Comparison of ENCODE assay signal across 1 cellular context in genomic region chr1:21436488-21437340, GRCh38.
TF ChIP-seq lines count a peak whose summit lies in the region.

No MANE protein-coding gene starts in this region.

TF ChIP-seq in GM23338, 12 proteins besides CTCF, POLR2A, EP300 and RAD21 (continued from another document):
- TF ChIP-seq, protein P1, sequence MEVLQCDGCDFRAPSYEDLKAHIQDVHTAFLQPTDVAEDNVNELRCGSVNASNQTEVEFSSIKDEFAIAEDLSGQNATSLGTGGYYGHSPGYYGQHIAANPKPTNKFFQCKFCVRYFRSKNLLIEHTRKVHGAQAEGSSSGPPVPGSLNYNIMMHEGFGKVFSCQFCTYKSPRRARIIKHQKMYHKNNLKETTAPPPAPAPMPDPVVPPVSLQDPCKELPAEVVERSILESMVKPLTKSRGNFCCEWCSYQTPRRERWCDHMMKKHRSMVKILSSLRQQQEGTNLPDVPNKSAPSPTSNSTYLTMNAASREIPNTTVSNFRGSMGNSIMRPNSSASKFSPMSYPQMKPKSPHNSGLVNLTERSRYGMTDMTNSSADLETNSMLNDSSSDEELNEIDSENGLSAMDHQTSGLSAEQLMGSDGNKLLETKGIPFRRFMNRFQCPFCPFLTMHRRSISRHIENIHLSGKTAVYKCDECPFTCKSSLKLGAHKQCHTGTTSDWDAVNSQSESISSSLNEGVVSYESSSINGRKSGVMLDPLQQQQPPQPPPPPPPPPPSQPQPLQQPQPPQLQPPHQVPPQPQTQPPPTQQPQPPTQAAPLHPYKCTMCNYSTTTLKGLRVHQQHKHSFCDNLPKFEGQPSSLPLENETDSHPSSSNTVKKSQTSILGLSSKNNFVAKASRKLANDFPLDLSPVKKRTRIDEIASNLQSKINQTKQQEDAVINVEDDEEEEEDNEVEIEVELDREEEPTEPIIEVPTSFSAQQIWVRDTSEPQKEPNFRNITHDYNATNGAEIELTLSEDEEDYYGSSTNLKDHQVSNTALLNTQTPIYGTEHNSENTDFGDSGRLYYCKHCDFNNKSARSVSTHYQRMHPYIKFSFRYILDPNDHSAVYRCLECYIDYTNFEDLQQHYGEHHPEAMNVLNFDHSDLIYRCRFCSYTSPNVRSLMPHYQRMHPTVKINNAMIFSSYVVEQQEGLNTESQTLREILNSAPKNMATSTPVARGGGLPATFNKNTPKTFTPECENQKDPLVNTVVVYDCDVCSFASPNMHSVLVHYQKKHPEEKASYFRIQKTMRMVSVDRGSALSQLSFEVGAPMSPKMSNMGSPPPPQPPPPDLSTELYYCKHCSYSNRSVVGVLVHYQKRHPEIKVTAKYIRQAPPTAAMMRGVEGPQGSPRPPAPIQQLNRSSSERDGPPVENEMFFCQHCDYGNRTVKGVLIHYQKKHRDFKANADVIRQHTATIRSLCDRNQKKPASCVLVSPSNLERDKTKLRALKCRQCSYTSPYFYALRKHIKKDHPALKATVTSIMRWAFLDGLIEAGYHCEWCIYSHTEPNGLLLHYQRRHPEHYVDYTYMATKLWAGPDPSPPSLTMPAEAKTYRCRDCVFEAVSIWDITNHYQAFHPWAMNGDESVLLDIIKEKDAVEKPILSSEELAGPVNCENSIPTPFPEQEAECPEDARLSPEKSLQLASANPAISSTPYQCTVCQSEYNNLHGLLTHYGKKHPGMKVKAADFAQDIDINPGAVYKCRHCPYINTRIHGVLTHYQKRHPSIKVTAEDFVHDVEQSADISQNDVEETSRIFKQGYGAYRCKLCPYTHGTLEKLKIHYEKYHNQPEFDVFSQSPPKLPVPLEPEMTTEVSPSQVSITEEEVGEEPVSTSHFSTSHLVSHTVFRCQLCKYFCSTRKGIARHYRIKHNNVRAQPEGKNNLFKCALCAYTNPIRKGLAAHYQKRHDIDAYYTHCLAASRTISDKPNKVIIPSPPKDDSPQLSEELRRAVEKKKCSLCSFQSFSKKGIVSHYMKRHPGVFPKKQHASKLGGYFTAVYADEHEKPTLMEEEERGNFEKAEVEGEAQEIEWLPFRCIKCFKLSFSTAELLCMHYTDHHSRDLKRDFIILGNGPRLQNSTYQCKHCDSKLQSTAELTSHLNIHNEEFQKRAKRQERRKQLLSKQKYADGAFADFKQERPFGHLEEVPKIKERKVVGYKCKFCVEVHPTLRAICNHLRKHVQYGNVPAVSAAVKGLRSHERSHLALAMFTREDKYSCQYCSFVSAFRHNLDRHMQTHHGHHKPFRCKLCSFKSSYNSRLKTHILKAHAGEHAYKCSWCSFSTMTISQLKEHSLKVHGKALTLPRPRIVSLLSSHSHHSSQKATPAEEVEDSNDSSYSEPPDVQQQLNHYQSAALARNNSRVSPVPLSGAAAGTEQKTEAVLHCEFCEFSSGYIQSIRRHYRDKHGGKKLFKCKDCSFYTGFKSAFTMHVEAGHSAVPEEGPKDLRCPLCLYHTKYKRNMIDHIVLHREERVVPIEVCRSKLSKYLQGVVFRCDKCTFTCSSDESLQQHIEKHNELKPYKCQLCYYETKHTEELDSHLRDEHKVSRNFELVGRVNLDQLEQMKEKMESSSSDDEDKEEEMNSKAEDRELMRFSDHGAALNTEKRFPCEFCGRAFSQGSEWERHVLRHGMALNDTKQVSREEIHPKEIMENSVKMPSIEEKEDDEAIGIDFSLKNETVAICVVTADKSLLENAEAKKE (CRISPR knock-in tag; IDR thresholded peaks at IDR 0.05): no peak
